Comparison of ENCODE assay signal across 8 cellular contexts in the genomic region with DNA sequence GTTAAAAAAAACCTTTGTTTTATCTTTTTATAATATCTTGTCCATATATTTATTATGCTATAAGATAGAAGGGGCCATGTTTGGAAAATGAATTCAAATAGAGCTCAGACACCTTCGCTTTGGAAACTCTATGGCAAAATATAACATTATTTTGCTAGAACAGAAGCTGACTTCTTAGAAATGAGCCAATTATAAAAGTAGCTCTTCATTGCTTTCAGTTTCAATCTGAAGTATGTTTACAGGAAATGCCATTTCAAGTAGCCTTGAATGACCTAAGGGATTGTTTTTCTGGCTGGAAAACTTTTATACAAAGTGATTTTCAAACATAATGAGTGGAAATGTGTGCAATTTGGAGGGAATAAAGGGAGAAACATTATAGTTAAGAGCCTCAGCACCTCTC. TPM values are rescaled to one million over a fixed set of nuclear protein-coding genes. Genes with fewer than 3 reads are reported as not detected.
A peak's percentile ranks its signal among the peaks of the same experiment; 100 is the strongest.
DNase-seq lines count a peak whose midpoint lies in the region; ATAC-seq and TF ChIP-seq lines count a peak whose summit lies in the region.

No MANE protein-coding gene starts in this region.

- H3K4me1 Mint-ChIP-seq in MCF 10A (ENCODE audit: insufficient read depth, unreplicated experiment) (peaks cover 26% of the 10 kb centered on the region), natural killer cell (peaks cover 40 to 45% of the 10 kb centered on the region in 2 donors)

- H3K9me3 Mint-ChIP-seq in MCF 10A (ENCODE audit: unreplicated experiment) (no peaks in the 10 kb centered on the region), natural killer cell (peaks cover 0 to 2% of the 10 kb centered on the region in 2 donors)

- no peak overlapping the region for H3K27ac Mint-ChIP-seq in MCF 10A (ENCODE audit: low read depth, unreplicated experiment)
- H3K27ac Mint-ChIP-seq in natural killer cell: peak overlapping the region; percentile 91 to 98

- DNase-seq in AG08395 (ENCODE audit: low spot score) (peak; percentile 36), MCF 10A (ENCODE audit: unreplicated experiment) (peak; percentile 11), natural killer cell (no peak), NCI-H345 (lab: John Stamatoyannopoulos, UW) (no peak), OCI-M2 (lab: John Stamatoyannopoulos, UW; ENCODE audit: unreplicated experiment) (no peak), SKM-1 (lab: John Stamatoyannopoulos, UW; ENCODE audit: unreplicated experiment) (no peak)

- H3K36me3 Mint-ChIP-seq in MCF 10A (ENCODE audit: insufficient read depth, unreplicated experiment) (no peaks in the 10 kb centered on the region), natural killer cell (no peaks in the 10 kb centered on the region)

- TF ChIP-seq CTCF in MCF 10A (IDR thresholded peaks at IDR 0.05; ENCODE audit: unreplicated experiment) (no peak), natural killer cell (IDR thresholded peaks at IDR 0.05) (no peak)

- no peak overlapping the region for H3K4me3 Mint-ChIP-seq in MCF 10A (ENCODE audit: unreplicated experiment)
- H3K4me3 Mint-ChIP-seq in natural killer cell: peak overlapping the region; percentile 73

- POLR2A ChIA-PET in MCF 10A (lab: Yijun Ruan, JAX): no interaction called here

- BruUV-seq in MCF 10A (replicated peaks; lab: Mats Ljungman, UMichigan): no TSS peak

- intact Hi-C loops in MCF 10A (cut with micrococcal nuclease) (no loop called here), natural killer cell (cut with micrococcal nuclease) (loop anchor here (1.0 to 5.0 kb wide), 4 partner anchors 23 to 184 kb away; a partner anchor contains a TSS)

- no peaks in the 10 kb centered on the region for H3K27me3 Mint-ChIP-seq in MCF 10A (ENCODE audit: insufficient read depth, unreplicated experiment)
- H3K27me3 Mint-ChIP-seq in natural killer cell (ENCODE audit: low read depth in 2 of 2): no peaks in the 10 kb centered on the region

- ATAC-seq in GM19025 (IDR thresholded peaks at IDR 0.05; ENCODE audit: low read depth, unreplicated experiment) (peak; percentile 77), HG03354 (IDR thresholded peaks at IDR 0.05; ENCODE audit: poor library complexity, severe bottlenecking, unreplicated experiment) (peak; percentile 92), natural killer cell (peak; percentile 80 to 85 (median 84))

- CTCF ChIA-PET in MCF 10A (lab: Yijun Ruan, JAX): interaction anchor here (0.7 to 0.8 kb wide), 2 partner anchors 169 to 422 kb away, joined by 4 to 5 read pairs; no protein-coding TSS in a partner anchor

RNA-seq across cellular contexts. Expression of a gene that starts 37.8 kb away (rescaled TPM):
- total RNA-seq in MCF 10A (2022) (not detected in 2 replicates), natural killer cell (100 to 1,000 TPM; 191 to 249 (median 219) TPM)

RNA-seq across cellular contexts. Expression of a gene that starts 53.4 kb away (rescaled TPM):
- total RNA-seq in MCF 10A (2022): not detected in 2 replicates
- total RNA-seq in natural killer cell: under 1 TPM; 0.23 to 0.40 (median 0.39) TPM

Comparison
In these comparisons a context has a peak if more than half of its experiments do, and no peak if none do; other contexts are left out.
1. DNase-seq: peak in AG08395 (single experiment) and MCF 10A (single experiment); none in natural killer cell (single experiment), NCI-H345 (single experiment), OCI-M2 (single experiment) and SKM-1 (single experiment).
2. RNA of a gene that starts 37.8 kb away (total RNA-seq): 191 to 249 TPM in natural killer cell; not detected in MCF 10A; every median in the first group is over 100 times any median in the second.
3. Peak in every context shown above with its lines, with median percentiles within 50 percentile points of each other: ATAC-seq.